ENCODE assay signal across 8 cellular contexts in genomic region chr3:5006755-5007202, GRCh38. TPM values are rescaled to one million over a fixed set of nuclear protein-coding genes. Genes with fewer than 3 reads are reported as not detected.
A peak's percentile ranks its signal among the peaks of the same experiment; 100 is the strongest.
DNase-seq lines count a peak whose midpoint lies in the region; ATAC-seq, FAIRE-seq and TF ChIP-seq lines count a peak whose summit lies in the region.

No MANE protein-coding gene starts in this region.

- H3K27ac ChIP-seq in gastrocnemius medialis, result no peak overlapping the region

- no peaks in the 10 kb centered on the region for H3K9me3 Mint-ChIP-seq in effector memory CD8-positive, alpha-beta T cell

- no peaks in the 10 kb centered on the region for H3K4me1 ChIP-seq in gastrocnemius medialis

- no peaks in the 10 kb centered on the region for H3K36me3 ChIP-seq in gastrocnemius medialis

- H3K27me3 ChIP-seq in gastrocnemius medialis, result no peaks in the 10 kb centered on the region

- peaks cover 33 to 43% of the 10 kb centered on the region in 2 donors for H3K4me1 Mint-ChIP-seq in effector memory CD8-positive, alpha-beta T cell (ENCODE audit: low read depth in 2 of 2)

- H3K27me3 Mint-ChIP-seq in effector memory CD8-positive, alpha-beta T cell, result no peaks in the 10 kb centered on the region

- in situ Hi-C loops in gastrocnemius medialis (cut with MboI; ENCODE audit: low sequenced_read_pairs in 4 of 4), result no loop called here

- DNase-seq in T-helper 9 cell, result peak; percentile 64
- peak; percentile 76 to 82 (median 78) for DNase-seq in effector memory CD8-positive, alpha-beta T cell
- DNase-seq in stimulated activated CD8-positive, alpha-beta memory T cell treated with anti-CD3 and anti-CD28 coated beads, Interleukin-4, amount 100 ng/mL, for 24 hours (ENCODE audit: low read depth), result peak; percentile 64
- no peak for DNase-seq in NCI-H1694 treated with DMSO at 0.1 percent for 48 hours (lab: John Stamatoyannopoulos, UW)
- no peak for DNase-seq in gastrocnemius medialis
- DNase-seq in HTR-8/SVneo (ENCODE audit: insufficient read length, low spot score), result no peak

- H3K36me3 Mint-ChIP-seq in effector memory CD8-positive, alpha-beta T cell (ENCODE audit: insufficient read depth), result peaks cover 18% of the 10 kb centered on the region

- peak overlapping the region; percentile 92 to 95 for H3K27ac Mint-ChIP-seq in effector memory CD8-positive, alpha-beta T cell

- no peak for TF ChIP-seq POLR2A in gastrocnemius medialis (IDR thresholded peaks at IDR 0.05)

- no peaks in the 10 kb centered on the region for H3K9me3 ChIP-seq in gastrocnemius medialis

- ATAC-seq in GM18520 (IDR thresholded peaks at IDR 0.05; ENCODE audit: unreplicated experiment) (peak; percentile 83), HG02759 (IDR thresholded peaks at IDR 0.05; ENCODE audit: unreplicated experiment) (peak; percentile 73), gastrocnemius medialis (no peak)
- ATAC-seq in effector memory CD8-positive, alpha-beta T cell (replicated peaks), result peak; percentile 74

- H3K4me3 ChIP-seq in gastrocnemius medialis, result no peak overlapping the region

- peak overlapping the region; percentile 54 to 65 for H3K4me3 Mint-ChIP-seq in effector memory CD8-positive, alpha-beta T cell

- intact Hi-C loops in gastrocnemius medialis (cut with DNase I; ENCODE audit: low total_unique reads), result no loop called here

- FAIRE-seq in HTR-8/SVneo (lab: Jason Lieb, UNC), result no peak

- TF ChIP-seq CTCF in gastrocnemius medialis (IDR thresholded peaks at IDR 0.05 in 4 of 5, conservative IDR thresholded peaks at IDR 0.05 in 1 of 5), result no peak

RNA-seq across cellular contexts. Expression of gene BHLHE40, which starts 27.5 kb away (rescaled TPM):
- 10 to 100 TPM; 19.2 to 96.7 (median 45.3) TPM for total RNA-seq in gastrocnemius medialis

Comparison
In these comparisons a context has a peak if more than half of its experiments do, and no peak if none do; other contexts are left out.
1. ATAC-seq: peak in GM18520 (single experiment), HG02759 (single experiment) and effector memory CD8-positive, alpha-beta T cell (single experiment); none in gastrocnemius medialis (0 of 2).
2. DNase-seq: peak in T-helper 9 cell (single experiment), effector memory CD8-positive, alpha-beta T cell (3 of 3) and stimulated activated CD8-positive, alpha-beta memory T cell treated with anti-CD3 and anti-CD28 coated beads, Interleukin-4, amount 100 ng/mL, for 24 hours (single experiment); none in NCI-H1694 treated with DMSO at 0.1 percent for 48 hours (single experiment), gastrocnemius medialis (0 of 2) and HTR-8/SVneo (single experiment).